ENCODE assay signal across 10 cellular contexts in genomic region chr9:81933547-81933946, GRCh38. TPM values are rescaled to one million over a fixed set of nuclear protein-coding genes. Genes with fewer than 3 reads are reported as not detected.
"Had no signal": no experiment of that assay in that cellular context is flagged by ENCODE, and none has a peak within 500 bp of the region (broad histone marks: within the 10 kb centered on the region; RNA-seq: fewer than 3 reads in every experiment).

No MANE protein-coding gene starts in this region.

RNA-seq across cellular contexts. Expression of gene SPATA31D4, which starts 5.3 kb away (rescaled TPM):
- polyA plus RNA-seq: naive thymus-derived CD4-positive, alpha-beta T cell; naive thymus-derived CD8-positive, alpha-beta T cell; neural cell; ovary; psoas muscle; right cardiac atrium; smooth muscle cell had no signal

RNA-seq across cellular contexts. Expression of gene SPATA31D3, which starts 9.8 kb away (rescaled TPM):
- polyA plus RNA-seq: naive thymus-derived CD4-positive, alpha-beta T cell; naive thymus-derived CD8-positive, alpha-beta T cell; neural cell; ovary; pancreas; psoas muscle; right cardiac atrium; sigmoid colon; smooth muscle cell had no signal

RNA-seq across cellular contexts. Expression of gene SPATA31D1, which starts 55.0 kb away (rescaled TPM):
- polyA plus RNA-seq: naive thymus-derived CD4-positive, alpha-beta T cell; naive thymus-derived CD8-positive, alpha-beta T cell; neural cell; ovary; pancreas; right cardiac atrium; sigmoid colon; smooth muscle cell; spleen had no signal
